Comparison of ENCODE assay signal across 8 cellular contexts in the genomic region with DNA sequence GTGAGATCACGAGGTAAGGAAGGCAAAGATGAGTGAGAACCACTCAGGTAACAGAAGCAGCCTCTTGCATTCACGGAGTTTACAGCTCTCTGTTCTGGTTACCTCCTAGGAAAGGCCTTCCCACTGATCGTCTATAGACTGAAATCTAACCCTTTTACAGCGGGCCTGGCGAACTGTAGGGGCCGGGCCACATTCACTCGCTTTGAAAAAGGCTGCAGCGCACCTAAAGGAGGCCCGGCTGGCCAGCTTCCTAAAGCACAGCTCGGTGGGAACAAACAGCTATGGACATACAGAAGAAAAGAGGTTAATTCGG. TPM values are rescaled to one million over a fixed set of nuclear protein-coding genes. Genes with fewer than 3 reads are reported as not detected.
A peak's percentile ranks its signal among the peaks of the same experiment; 100 is the strongest.
DNase-seq lines count a peak whose midpoint lies in the region; ATAC-seq and TF ChIP-seq lines count a peak whose summit lies in the region.

No MANE protein-coding gene starts in this region.

- peak overlapping the region; percentile 95 for H3K27ac ChIP-seq in left ventricle myocardium inferior (replicated peaks)

- TF ChIP-seq CTCF in WI38 (IDR thresholded peaks at IDR 0.05; ENCODE audit: low read depth, low read length) (no peak), left ventricle myocardium inferior (IDR thresholded peaks at IDR 0.05; ENCODE audit: borderline replicate concordance) (no peak), retinal pigment epithelial cell (conservative IDR thresholded peaks at IDR 0.05; ENCODE audit: low read depth, low read length) (no peak)

- no peaks in the 10 kb centered on the region for H3K27me3 Mint-ChIP-seq in stimulated activated naive CD8-positive, alpha-beta T cell treated with anti-CD3 and anti-CD28 coated beads, Interleukin-15, Interleukin-2, amounts not matched to agents 100 ng/mL and 50 ng/mL, for 24 hours

- intact Hi-C loops in left ventricle myocardium inferior (cut with micrococcal nuclease): no loop called here

- H3K27me3 ChIP-seq in left ventricle myocardium inferior (ENCODE audit: low read depth): no peaks in the 10 kb centered on the region

- peaks cover 73% of the 10 kb centered on the region for H3K36me3 Mint-ChIP-seq in stimulated activated naive CD8-positive, alpha-beta T cell treated with anti-CD3 and anti-CD28 coated beads, Interleukin-15, Interleukin-2, amounts not matched to agents 100 ng/mL and 50 ng/mL, for 24 hours (ENCODE audit: low read depth)

- peak overlapping the region; percentile 96 for H3K27ac Mint-ChIP-seq in stimulated activated naive CD8-positive, alpha-beta T cell treated with anti-CD3 and anti-CD28 coated beads, Interleukin-15, Interleukin-2, amounts not matched to agents 100 ng/mL and 50 ng/mL, for 24 hours

- no peaks in the 10 kb centered on the region for H3K9me3 ChIP-seq in left ventricle myocardium inferior (replicated peaks)

- ATAC-seq in stimulated activated naive CD8-positive, alpha-beta T cell treated with anti-CD3 and anti-CD28 coated beads, Interleukin-15, Interleukin-2, amounts not matched to agents 100 U/mL and 50 U/mL, for 24 hours: no peak

- peaks cover 56% of the 10 kb centered on the region for H3K4me1 ChIP-seq in left ventricle myocardium inferior

- H3K4me1 Mint-ChIP-seq in stimulated activated naive CD8-positive, alpha-beta T cell treated with anti-CD3 and anti-CD28 coated beads, Interleukin-15, Interleukin-2, amounts not matched to agents 100 ng/mL and 50 ng/mL, for 24 hours (ENCODE audit: low read depth): peaks cover 67% of the 10 kb centered on the region

- H3K4me3 ChIP-seq in WI38 (ENCODE audit: low read depth, low read length) (peak overlapping the region; percentile 96), left ventricle myocardium inferior (peak overlapping the region; percentile 88), retinal pigment epithelial cell (ENCODE audit: low read length) (peak overlapping the region; percentile 99)

- no peaks in the 10 kb centered on the region for H3K9me3 Mint-ChIP-seq in stimulated activated naive CD8-positive, alpha-beta T cell treated with anti-CD3 and anti-CD28 coated beads, Interleukin-15, Interleukin-2, amounts not matched to agents 100 ng/mL and 50 ng/mL, for 24 hours

- DNase-seq in stimulated activated naive CD8-positive, alpha-beta T cell treated with anti-CD3 and anti-CD28 coated beads, Interleukin-15, Interleukin-2, amounts not matched to agents 100 U/mL and 50 U/mL, for 24 hours: no peak
- no peak for DNase-seq in left ventricle myocardium inferior
- DNase-seq in retinal pigment epithelial cell (ENCODE audit: low read depth): peak; percentile 2
- DNase-seq in medulla oblongata (ENCODE audit: extremely low spot score): no peak
- no peak for DNase-seq in Ammon's horn (ENCODE audit: low spot score)
- no peak for DNase-seq in NCI-H187 treated with DMSO at 0.1 percent for 48 hours (lab: John Stamatoyannopoulos, UW)

- peaks cover 53% of the 10 kb centered on the region for H3K36me3 ChIP-seq in left ventricle myocardium inferior

- H3K4me3 Mint-ChIP-seq in stimulated activated naive CD8-positive, alpha-beta T cell treated with anti-CD3 and anti-CD28 coated beads, Interleukin-15, Interleukin-2, amounts not matched to agents 100 ng/mL and 50 ng/mL, for 24 hours: peak overlapping the region; percentile 94

RNA-seq across cellular contexts. Expression of a gene that starts 0.6 kb away (rescaled TPM):
- 1,231 TPM for total RNA-seq in left ventricle myocardium inferior

RNA-seq across cellular contexts. Expression of a gene that starts 0.7 kb away (rescaled TPM):
- total RNA-seq in left ventricle myocardium inferior: 11.2 TPM

RNA-seq across cellular contexts. Expression of a gene that starts 27.9 kb away (rescaled TPM):
- total RNA-seq in left ventricle myocardium inferior: 2.4 TPM

RNA-seq across cellular contexts. Expression of a gene that starts 44.8 kb away (rescaled TPM):
- total RNA-seq in left ventricle myocardium inferior: 5.4 TPM

RNA-seq across cellular contexts. Expression of a gene that starts 56.5 kb away (rescaled TPM):
- total RNA-seq in left ventricle myocardium inferior: 11.3 TPM
